In the genomic region with DNA sequence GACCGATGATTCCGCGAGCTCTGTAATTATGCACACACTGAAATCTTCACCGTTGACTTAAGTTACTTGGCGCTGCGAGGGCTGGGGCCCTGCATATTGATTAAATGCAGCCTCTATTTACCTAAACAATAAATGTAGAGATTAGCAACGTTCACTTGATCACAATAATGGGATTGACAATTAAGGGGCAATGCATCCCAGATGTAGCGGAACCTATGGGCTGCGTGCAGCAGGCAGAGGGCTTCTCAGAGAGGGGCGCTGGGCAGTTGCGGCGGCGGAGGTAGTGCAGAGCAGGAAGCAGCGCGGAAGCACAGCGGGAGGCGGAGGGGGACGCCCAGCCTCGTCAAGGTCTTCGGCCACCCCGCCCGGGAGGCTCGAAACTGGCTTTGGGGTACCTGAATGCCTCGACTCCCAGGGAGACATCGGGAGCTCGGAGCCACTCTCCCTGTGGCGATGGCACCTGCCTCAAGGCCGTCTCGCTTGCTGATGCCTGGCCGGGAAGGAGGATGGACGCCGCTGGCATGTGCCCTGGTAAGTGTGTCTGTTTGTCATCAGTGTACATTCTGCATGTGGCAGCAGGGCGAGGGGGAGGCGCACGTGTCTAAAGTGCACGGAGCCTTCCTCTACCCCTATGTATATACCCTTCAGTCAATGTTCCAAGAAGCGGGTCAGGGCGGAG, we compare ENCODE assay signal across 8 cellular contexts. TPM values are rescaled to one million over a fixed set of nuclear protein-coding genes. Genes with fewer than 3 reads are reported as not detected.
DNase-seq lines count a peak whose midpoint lies in the region; ATAC-seq and TF ChIP-seq lines count a peak whose summit lies in the region.

No MANE protein-coding gene starts in this region.

- peak overlapping the region; percentile 87 for H3K4me2 ChIP-seq in DOHH2 (ENCODE audit: low read length)
- peak overlapping the region; percentile 46; the same call in 1 of the 2 replicates for H3K4me2 ChIP-seq in OCI-LY7 (ENCODE audit: low read length)
- H3K4me2 ChIP-seq in neuronal stem cell (ENCODE audit: insufficient read depth, low read length, poor library complexity, severe bottlenecking) = peak overlapping the region; percentile 95

- peak overlapping the region; percentile 38 for H2AK5ac ChIP-seq in neuronal stem cell (ENCODE audit: low read depth, low read length)

- peaks cover 3% of the 10 kb centered on the region for H3K36me3 Mint-ChIP-seq in endothelial cell (ENCODE audit: low read depth, unreplicated experiment)

- no peak overlapping the region for H2BK120ac ChIP-seq in neuronal stem cell (ENCODE audit: low read depth, low read length)

- peaks cover 52% of the 10 kb centered on the region for H3K27me3 ChIP-seq in DOHH2 (ENCODE audit: control insufficient read depth, low read length)
- H3K27me3 ChIP-seq in neuronal stem cell (ENCODE audit: control insufficient read depth in 3 of 3, insufficient read depth in 3 of 3, low read depth in 1 of 3, low read length in 3 of 3) = peaks cover 28 to 94% (median 61%) of the 10 kb centered on the region in 3 experiments

- no peak overlapping the region for H3K27ac Mint-ChIP-seq in endothelial cell (ENCODE audit: unreplicated experiment)

- H2AFZ ChIP-seq in OCI-LY7 (ENCODE audit: low read length) = no peak overlapping the region
- H2AFZ ChIP-seq in neuronal stem cell (ENCODE audit: low read length) = peak overlapping the region; percentile 90

- H3K27ac ChIP-seq in DOHH2 (ENCODE audit: low read depth, low read length) = no peak overlapping the region
- H3K27ac ChIP-seq in OCI-LY7 (ENCODE audit: low read depth, low read length, poor library complexity, severe bottlenecking) = no peak overlapping the region
- no peak overlapping the region for H3K27ac ChIP-seq in neuronal stem cell (replicated peaks; ENCODE audit: low read length)
- H3K27ac ChIP-seq in substantia nigra (ENCODE audit: low read depth, low read length, poor library complexity, severe bottlenecking) = no peak overlapping the region

- no peak for TF ChIP-seq CTCF in DOHH2 (IDR thresholded peaks at IDR 0.05; ENCODE audit: low read depth, low read length, poor library complexity, severe bottlenecking)
- TF ChIP-seq CTCF in OCI-LY7 (conservative IDR thresholded peaks at IDR 0.05; ENCODE audit: low read length) = no peak
- no peak for TF ChIP-seq CTCF in endothelial cell (IDR thresholded peaks at IDR 0.05; ENCODE audit: unreplicated experiment)

- H3K9me3 ChIP-seq in DOHH2 (ENCODE audit: control insufficient read depth, insufficient read depth, low read length) = no peaks in the 10 kb centered on the region
- H3K9me3 ChIP-seq in OCI-LY7 (ENCODE audit: low read length) = no peaks in the 10 kb centered on the region
- peaks cover 0 to 10% of the 10 kb centered on the region in 2 donors for H3K9me3 ChIP-seq in neuronal stem cell (replicated peaks in 1 of 2; ENCODE audit: control insufficient read depth in 2 of 2, insufficient read depth in 1 of 2, low read depth in 1 of 2, low read length in 2 of 2)

- H3K79me2 ChIP-seq in DOHH2 (ENCODE audit: control insufficient read depth, low read length) = no peaks in the 10 kb centered on the region
- no peaks in the 10 kb centered on the region for H3K79me2 ChIP-seq in OCI-LY7 (ENCODE audit: insufficient read depth, low read depth, low read length)

- peak overlapping the region; percentile 90 for H3K23ac ChIP-seq in neuronal stem cell (ENCODE audit: low read depth, low read length, poor library complexity)

- H3K79me1 ChIP-seq in neuronal stem cell (ENCODE audit: low read depth, low read length) = no peaks in the 10 kb centered on the region

- WGBS in neuronal stem cell (ENCODE audit: extremely low coverage in 2 of 2, insufficient read length in 2 of 2, insufficient replicate concordance in 1 of 2), 2 donors = no CpG with 5 or more reads among the region's 38 CpGs

- intact Hi-C loops in OCI-LY7 (cut with micrococcal nuclease; ENCODE audit: unreplicated experiment) = no loop called here

- POLR2A ChIA-PET in OCI-LY7 (lab: Charles Lee) = no interaction called here

- H3K4me3 ChIP-seq in DOHH2 (ENCODE audit: low read length) (peak overlapping the region; percentile 60), OCI-LY7 (ENCODE audit: low read depth, low read length, poor library complexity, severe bottlenecking) (peak overlapping the region; percentile 41), neuronal stem cell (ENCODE audit: low read length in 2 of 2) (peak overlapping the region; percentile 33 to 79)

- peak overlapping the region; percentile 9 for H2BK5ac ChIP-seq in neuronal stem cell (ENCODE audit: low read length)

- no peaks in the 10 kb centered on the region for H3K9me2 ChIP-seq in DOHH2 (replicated peaks; ENCODE audit: control insufficient read depth, low read length)
- no peaks in the 10 kb centered on the region for H3K9me2 ChIP-seq in OCI-LY7 (ENCODE audit: insufficient read depth, low read length)

- DNase-seq in OCI-LY7 (ENCODE audit: low spot score) = no peak
- peak; percentile 33 for DNase-seq in endothelial cell (ENCODE audit: low spot score)
- DNase-seq in neuronal stem cell (ENCODE audit: low spot score) = peak; percentile 29
- DNase-seq in substantia nigra (lab: John Stamatoyannopoulos, UW) = no peak
- DNase-seq in NK-92 (lab: John Stamatoyannopoulos, UW; ENCODE audit: unreplicated experiment) = no peak
- no peak for DNase-seq in HK-2 (ENCODE audit: unreplicated experiment)

- H3K9me3 Mint-ChIP-seq in endothelial cell (ENCODE audit: unreplicated experiment) = no peaks in the 10 kb centered on the region

- H3K27me3 Mint-ChIP-seq in endothelial cell (ENCODE audit: unreplicated experiment) = peaks cover 20% of the 10 kb centered on the region

- ATAC-seq in HG02678 (IDR thresholded peaks at IDR 0.05; ENCODE audit: unreplicated experiment) = no peak

- CTCF ChIA-PET in OCI-LY7 (lab: Charles Lee; ENCODE audit: unreplicated experiment) = no interaction called here

- H3F3A ChIP-seq in DOHH2 (ENCODE audit: control insufficient read depth, insufficient read depth) = peaks cover 5% of the 10 kb centered on the region

- peak overlapping the region; percentile 78 for H2BK15ac ChIP-seq in neuronal stem cell (ENCODE audit: low read length)

- H4K20me1 ChIP-seq in DOHH2 (ENCODE audit: control insufficient read depth, insufficient read depth, low read depth, low read length) (no peaks in the 10 kb centered on the region), OCI-LY7 (ENCODE audit: insufficient read depth, low read length) (no peaks in the 10 kb centered on the region)

- H4K8ac ChIP-seq in neuronal stem cell (ENCODE audit: low read depth, low read length) = no peak overlapping the region

- peak overlapping the region; percentile 40 for H3K14ac ChIP-seq in neuronal stem cell (ENCODE audit: low read length)

- BruUV-seq in OCI-LY7 (replicated peaks; lab: Mats Ljungman, UMichigan) = no TSS peak

- H3K4me1 ChIP-seq in DOHH2 (ENCODE audit: control insufficient read depth, low read length) = peaks cover 13% of the 10 kb centered on the region
- no peaks in the 10 kb centered on the region for H3K4me1 ChIP-seq in OCI-LY7 (ENCODE audit: insufficient read depth, low read length, poor library complexity, severe bottlenecking)
- peaks cover 11 to 18% of the 10 kb centered on the region in 2 donors for H3K4me1 ChIP-seq in neuronal stem cell (ENCODE audit: control insufficient read depth in 2 of 2, insufficient read depth in 1 of 2, low read depth in 1 of 2, low read length in 2 of 2)

- peak overlapping the region; percentile 93 for H3K18ac ChIP-seq in neuronal stem cell (ENCODE audit: low read length)

- H3K4me3 Mint-ChIP-seq in endothelial cell (ENCODE audit: unreplicated experiment) = peak overlapping the region; percentile 90

- peak overlapping the region; percentile 75 for H3K9ac ChIP-seq in neuronal stem cell (ENCODE audit: low read depth, low read length, poor library complexity)

- H3K36me3 ChIP-seq in DOHH2 (ENCODE audit: control insufficient read depth, low read length) (no peaks in the 10 kb centered on the region), OCI-LY7 (ENCODE audit: insufficient read depth, low read length) (no peaks in the 10 kb centered on the region), neuronal stem cell (replicated peaks in 1 of 2; ENCODE audit: control insufficient read depth in 2 of 2, insufficient read depth in 2 of 2, low read length in 2 of 2) (no peaks in the 10 kb centered on the region)

- no peak overlapping the region for H4K91ac ChIP-seq in neuronal stem cell (ENCODE audit: low read depth, low read length, poor library complexity)

- H3K4me1 Mint-ChIP-seq in endothelial cell (ENCODE audit: unreplicated experiment) = peaks cover 38% of the 10 kb centered on the region

- no peak overlapping the region for H2BK12ac ChIP-seq in neuronal stem cell (ENCODE audit: low read length)

- H3K4ac ChIP-seq in neuronal stem cell (ENCODE audit: low read length) = no peak overlapping the region

RNA-seq across cellular contexts. Expression of a gene that starts 7.7 kb away (rescaled TPM):
- total RNA-seq in OCI-LY7 (2014; rRNA removed; shearing (Covaris generic)) = not detected in 2 replicates
- total RNA-seq in OCI-LY7 (2022) (not detected in 2 replicates), endothelial cell (ENCODE audit: unreplicated experiment) (0.31 TPM)
- 0.11 TPM for polyA plus RNA-seq in neuronal stem cell (2013, experiment 1 of 2)
- polyA plus RNA-seq in neuronal stem cell (2013, experiment 2 of 2) = 0.10 TPM

Comparison
In these comparisons a context has a peak if more than half of its experiments do, and no peak if none do; other contexts are left out.
1. DNase-seq: peak in endothelial cell (single experiment) and neuronal stem cell (single experiment); none in OCI-LY7 (single experiment), substantia nigra (0 of 49), NK-92 (single experiment) and HK-2 (single experiment).
2. Peak in every context shown above with its lines, with median percentiles within 50 percentile points of each other: H3K4me2 ChIP-seq and H3K4me3 ChIP-seq.